ENCODE assay signal across 31 cellular contexts in the genomic region with DNA sequence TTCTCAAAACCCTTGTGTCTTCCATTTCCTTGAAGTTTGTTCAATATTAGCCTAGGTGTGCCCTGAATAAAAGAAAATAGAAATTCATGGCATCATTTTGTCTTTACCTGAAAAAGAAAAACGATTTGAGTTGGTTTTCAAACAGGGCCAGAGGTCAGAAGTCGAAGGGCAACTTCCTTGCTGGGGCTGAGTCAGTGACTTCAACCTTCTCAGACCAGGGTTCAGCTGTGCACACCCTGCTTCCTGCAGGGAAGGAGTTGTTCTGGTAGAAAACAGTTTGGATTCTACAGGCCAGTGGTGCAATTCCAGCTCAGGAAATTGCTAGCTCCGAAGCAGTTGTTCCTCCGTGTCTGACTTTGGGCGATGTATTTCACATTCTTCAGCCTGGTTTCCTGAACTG.
"Had no signal": no experiment of that assay in that cellular context is flagged by ENCODE, and none has a peak within 500 bp of the region (broad histone marks: within the 10 kb centered on the region; RNA-seq: fewer than 3 reads in every experiment).

No MANE protein-coding gene starts in this region.

- H3K27me3 ChIP-seq: ascending aorta, breast epithelium, cardiac muscle cell, esophagus muscularis mucosa, gastrocnemius medialis, heart left ventricle had no signal

- ATAC-seq: activated CD4-positive, alpha-beta T cell treated with anti-CD3 and anti-CD28 coated beads for 36 hours; activated CD8-positive, alpha-beta memory T cell treated with anti-CD3 and anti-CD28 coated beads, Interleukin-2, amount 10 ng/mL, durations not matched to agents 7 days and 5 days; activated CD8-positive, alpha-beta T cell treated with anti-CD3 and anti-CD28 coated beads, Interleukin-2, amount 10 ng/mL, durations not matched to agents 7 days and 5 days; activated naive CD4-positive, alpha-beta T cell treated with anti-CD3 and anti-CD28 coated beads, Interleukin-2, amount 50 U/mL, for 72 hours; effector memory CD8-positive, alpha-beta T cell; foreskin keratinocyte; gastrocnemius medialis; T-helper 17 cell had no signal

- DNase-seq: activated CD4-positive, alpha-beta memory T cell treated with anti-CD3 and anti-CD28 coated beads for 36 hours; activated CD4-positive, alpha-beta T cell treated with anti-CD3 and anti-CD28 coated beads for 36 hours; activated CD4-positive, alpha-beta T cell treated with anti-CD3 and anti-CD28 coated beads, Interleukin-2, amount 10 ng/mL, durations not matched to agents 24 days and 14 days; activated CD4-positive, CD25-positive, alpha-beta regulatory T cell; activated CD4-positive, CD25-positive, alpha-beta regulatory T cell treated with anti-CD3 and anti-CD28 coated beads, Interleukin-2, amount 50 U/mL, for 72 hours; activated CD8-positive, alpha-beta memory T cell treated with anti-CD3 and anti-CD28 coated beads, Interleukin-2, amount 10 ng/mL, durations not matched to agents 7 days and 5 days; activated CD8-positive, alpha-beta memory T cell treated with anti-CD3 and anti-CD28 coated beads, Interleukin-2, amount 50 U/mL, for 4 hours; activated CD8-positive, alpha-beta T cell treated with anti-CD3 and anti-CD28 coated beads, Interleukin-2, amount 10 ng/mL, durations not matched to agents 7 days and 5 days; activated effector memory CD4-positive, alpha-beta T cell treated with anti-CD3 and anti-CD28 coated beads, Interleukin-2, amount 50 U/mL, for 16 hours; activated naive CD4-positive, alpha-beta T cell treated with anti-CD3 and anti-CD28 coated beads for 36 hours; activated naive CD8-positive, alpha-beta T cell treated with anti-CD3 and anti-CD28 coated beads, Interleukin-2, amount 10 ng/mL, durations not matched to agents 7 days and 5 days; activated T-cell treated with anti-CD3 and anti-CD28 coated beads, Interleukin-2, amount 50 U/mL, for 1 hour; activated T-cell treated with anti-CD3 and anti-CD28 coated beads, Interleukin-2, amount 50 U/mL, for 48 hours; central memory CD4-positive, alpha-beta T cell; cerebellar nuclear complex; effector CD4-positive, alpha-beta T cell; effector memory CD8-positive, alpha-beta T cell; erythroblast; foreskin keratinocyte; gastrocnemius medialis; glutamatergic neuron; heart left ventricle; T-helper 1 cell; T-helper 17 cell; T1000 had no signal

- H3K9me3 ChIP-seq: ascending aorta, breast epithelium, esophagus muscularis mucosa, gastrocnemius medialis, heart left ventricle had no signal

- H3K27ac ChIP-seq: ascending aorta, cardiac muscle cell, coronary artery, esophagus muscularis mucosa, foreskin keratinocyte had no signal

- H3K4me1 ChIP-seq: ascending aorta, breast epithelium, foreskin keratinocyte had no signal

- H3K36me3 ChIP-seq: ascending aorta, breast epithelium, cardiac muscle cell, esophagus muscularis mucosa, gastrocnemius medialis, heart left ventricle had no signal

- H3K4me3 ChIP-seq: ascending aorta, breast epithelium, cardiac muscle cell, coronary artery, esophagus muscularis mucosa, gastrocnemius medialis, heart left ventricle had no signal
